In the genomic region with DNA sequence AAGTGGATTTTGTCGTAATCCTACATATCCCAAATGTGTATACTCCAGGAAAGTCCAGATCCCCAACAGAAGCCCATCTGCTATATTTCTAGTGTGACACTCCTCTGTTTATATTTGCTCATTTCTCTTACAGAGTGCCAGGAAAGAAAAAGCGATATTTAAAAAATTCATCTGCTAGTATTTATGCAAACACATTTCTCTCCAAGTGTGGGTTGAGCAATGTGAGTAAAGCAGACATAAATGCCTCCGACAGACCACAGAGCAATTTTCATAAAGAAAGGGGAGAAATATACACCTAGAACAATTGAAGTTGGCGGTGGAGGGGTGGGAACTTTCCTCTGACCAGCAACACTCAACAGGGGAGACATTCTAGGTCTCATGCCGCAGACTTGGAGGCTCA, we compare ENCODE assay signal across 14 cellular contexts. TPM values are rescaled to one million over a fixed set of nuclear protein-coding genes. Genes with fewer than 3 reads are reported as not detected.
DNase-seq lines count a peak whose midpoint lies in the region; ATAC-seq, FAIRE-seq and TF ChIP-seq lines count a peak whose summit lies in the region.
"Had no signal": no experiment of that assay in that cellular context is flagged by ENCODE, and none has a peak within 500 bp of the region (broad histone marks: within the 10 kb centered on the region; RNA-seq: fewer than 3 reads in every experiment).

No MANE protein-coding gene starts in this region.

- H3K27me3 ChIP-seq in AG04450 (ENCODE audit: control insufficient read depth, insufficient read depth, low read length) (no peaks in the 10 kb centered on the region), left ventricle myocardium inferior (ENCODE audit: low read depth) (no peaks in the 10 kb centered on the region)
- H3K27me3 ChIP-seq: BE2C had no signal

- peaks cover 82% of the 10 kb centered on the region for H3K4me1 Mint-ChIP-seq in activated naive CD8-positive, alpha-beta T cell treated with anti-CD3 and anti-CD28 coated beads, Interleukin-2, amount 10 ng/mL, durations not matched to agents 7 days and 5 days
- H3K4me1 Mint-ChIP-seq in memory B cell: peaks cover 59% of the 10 kb centered on the region

- no peaks in the 10 kb centered on the region for H3K27me3 Mint-ChIP-seq in activated naive CD8-positive, alpha-beta T cell treated with anti-CD3 and anti-CD28 coated beads, Interleukin-2, amount 10 ng/mL, durations not matched to agents 7 days and 5 days
- H3K27me3 Mint-ChIP-seq in memory B cell: no peaks in the 10 kb centered on the region

- no peak for DNase-seq in AG04450 (ENCODE audit: low read depth, low spot score)
- no peak for DNase-seq in GM12892 (ENCODE audit: insufficient read length)
- no peak for DNase-seq in activated naive CD8-positive, alpha-beta T cell treated with anti-CD3 and anti-CD28 coated beads, Interleukin-2, amount 10 ng/mL, durations not matched to agents 7 days and 5 days
- no peak for DNase-seq in memory B cell (ENCODE audit: low spot score in 2 of 2)
- DNase-seq in GM10266 (ENCODE audit: extremely low spot score): no peak
- no peak for DNase-seq in left ventricle myocardium inferior
- no peak for DNase-seq in RKO (ENCODE audit: low spot score)
- DNase-seq: activated CD4-positive, CD25-positive, alpha-beta regulatory T cell; activated gamma-delta T cell; BE2C; posterior cingulate gyrus had no signal

- no peak overlapping the region for H3K4me3 ChIP-seq in AG04450 (ENCODE audit: low read depth, low read length)
- no peak overlapping the region for H3K4me3 ChIP-seq in left ventricle myocardium inferior
- H3K4me3 ChIP-seq: HAP-1, SK-N-MC had no signal

- TF ChIP-seq POLR2A in GM12892 (IDR thresholded peaks at IDR 0.05; ENCODE audit: low read depth, low read length): no peak

- H3K9me3 Mint-ChIP-seq in activated naive CD8-positive, alpha-beta T cell treated with anti-CD3 and anti-CD28 coated beads, Interleukin-2, amount 10 ng/mL, durations not matched to agents 7 days and 5 days: no peaks in the 10 kb centered on the region
- peaks cover 3% of the 10 kb centered on the region for H3K9me3 Mint-ChIP-seq in memory B cell

- FAIRE-seq in GM12892 (lab: Jason Lieb, UNC): peak; percentile 68

- no peaks in the 10 kb centered on the region for H3K9me3 ChIP-seq in AG04450 (ENCODE audit: control insufficient read depth, insufficient read depth, low read length)
- no peaks in the 10 kb centered on the region for H3K9me3 ChIP-seq in left ventricle myocardium inferior (replicated peaks)
- H3K9me3 ChIP-seq: BE2C, HAP-1 had no signal

- H3K4me1 ChIP-seq in left ventricle myocardium inferior: peaks cover 32% of the 10 kb centered on the region

- no peaks in the 10 kb centered on the region for H3K36me3 Mint-ChIP-seq in activated naive CD8-positive, alpha-beta T cell treated with anti-CD3 and anti-CD28 coated beads, Interleukin-2, amount 10 ng/mL, durations not matched to agents 7 days and 5 days
- H3K36me3 Mint-ChIP-seq in memory B cell: peaks cover 3% of the 10 kb centered on the region

- ATAC-seq in activated naive CD8-positive, alpha-beta T cell treated with anti-CD3 and anti-CD28 coated beads, Interleukin-2, amount 10 ng/mL, durations not matched to agents 7 days and 5 days (ENCODE audit: low read depth): no peak
- no peak for ATAC-seq in memory B cell (ENCODE audit: low read depth)
- ATAC-seq in GM19023 (IDR thresholded peaks at IDR 0.05; ENCODE audit: unreplicated experiment): no peak

- intact Hi-C loops in left ventricle myocardium inferior (cut with micrococcal nuclease): loop anchor here (10.0 kb wide), 1 partner anchor 83 kb away; no protein-coding TSS in a partner anchor

- H3K27ac ChIP-seq in AG04450 (ENCODE audit: low read depth, low read length) (peak overlapping the region; percentile 33), left ventricle myocardium inferior (replicated peaks) (no peak overlapping the region)
- H3K27ac ChIP-seq: SK-N-MC had no signal

- POLR2A ChIA-PET in AG04450 (lab: Yijun Ruan, JAX): no interaction called here
- POLR2A ChIA-PET in activated naive CD8-positive, alpha-beta T cell treated with anti-CD3 and anti-CD28 coated beads, Interleukin-2, amount 10 ng/mL, durations not matched to agents 7 days and 5 days (lab: Charles Lee): interaction anchor here (1.8 kb wide), 1 partner anchor 22 kb away, joined by 5 read pairs; a partner anchor contains a TSS

- no peak for TF ChIP-seq CTCF in AG04450 (IDR thresholded peaks at IDR 0.05; ENCODE audit: low read depth, low read length)
- TF ChIP-seq CTCF in GM10266 (IDR thresholded peaks at IDR 0.05; ENCODE audit: control insufficient read depth, insufficient read depth, low read depth, missing control alignments): no peak
- TF ChIP-seq CTCF in left ventricle myocardium inferior (IDR thresholded peaks at IDR 0.05; ENCODE audit: borderline replicate concordance): no peak

- peak overlapping the region; percentile 77 for H3K27ac Mint-ChIP-seq in activated naive CD8-positive, alpha-beta T cell treated with anti-CD3 and anti-CD28 coated beads, Interleukin-2, amount 10 ng/mL, durations not matched to agents 7 days and 5 days
- peak overlapping the region; percentile 88 for H3K27ac Mint-ChIP-seq in memory B cell

- no peaks in the 10 kb centered on the region for H3K36me3 ChIP-seq in left ventricle myocardium inferior
- H3K36me3 ChIP-seq: BE2C, HAP-1 had no signal

- CTCF ChIA-PET in AG04450 (lab: Charles Lee): interaction anchor here (0.7 kb wide), 1 partner anchor 89 kb away, joined by 3 read pairs; no protein-coding TSS in a partner anchor

- H3K4me3 Mint-ChIP-seq in activated naive CD8-positive, alpha-beta T cell treated with anti-CD3 and anti-CD28 coated beads, Interleukin-2, amount 10 ng/mL, durations not matched to agents 7 days and 5 days: peak overlapping the region; percentile 43
- H3K4me3 Mint-ChIP-seq in memory B cell: no peak overlapping the region

RNA-seq across cellular contexts. Expression of a gene that starts 22.2 kb away (rescaled TPM):
- 60.0 and 78.1 TPM in 2 replicates for polyA plus RNA-seq in AG04450 (2011; rRNA removed)
- polyA minus RNA-seq in AG04450 (2011; rRNA and poly(A)+ RNA removed): 16.9 and 29.8 TPM in 2 replicates
- 255 TPM for polyA plus RNA-seq in GM12892 (2012; ENCODE audit: missing spikeins)
- 100 to 1,000 TPM; 134 to 139 TPM for total RNA-seq in activated naive CD8-positive, alpha-beta T cell treated with anti-CD3 and anti-CD28 coated beads, Interleukin-2, amount 10 ng/mL, durations not matched to agents 7 days and 5 days
- 112 TPM for total RNA-seq in left ventricle myocardium inferior
